1 cellular context compared by ENCODE assay signal in the genomic region with DNA sequence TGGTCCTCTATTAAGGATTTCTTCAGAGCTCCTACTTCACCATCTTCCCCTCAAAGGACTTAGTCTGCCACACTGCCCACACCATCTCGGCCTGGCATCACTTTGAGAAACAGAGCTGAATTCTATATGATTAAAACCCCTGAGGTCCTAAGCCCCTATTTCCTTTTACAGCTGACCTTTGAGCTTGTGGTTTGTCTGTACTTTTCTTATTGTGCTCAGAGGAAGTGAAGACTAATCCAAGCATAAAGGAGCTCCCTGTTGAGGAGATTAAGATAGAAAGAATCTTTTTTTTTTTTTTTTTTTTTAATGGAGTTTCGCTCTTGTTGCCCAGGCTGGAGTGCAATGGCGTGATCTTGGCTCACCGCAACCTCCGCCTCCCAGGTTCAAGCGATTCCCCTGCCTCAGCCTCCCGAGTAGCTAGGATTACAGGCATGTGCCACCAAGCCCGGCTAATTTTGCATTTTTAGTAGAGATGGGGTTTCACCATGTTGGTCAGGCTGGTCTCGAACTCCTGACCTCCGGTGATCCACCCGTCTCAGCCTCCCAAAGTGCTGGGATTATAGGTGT.
TF ChIP-seq lines count a peak whose summit lies in the region.

No MANE protein-coding gene starts in this region.

TF ChIP-seq in K562, 482 proteins besides CTCF, POLR2A, EP300 and RAD21 (continued from another document):
- peak; percentile 22; the same call in 1 of the 2 replicates for TF ChIP-seq SPI1 (IDR thresholded peaks at IDR 0.05; ENCODE audit: borderline replicate concordance, low read depth, low read length)
TF ChIP-seq in K562: peak in this region for 2; not testable (repeated sequence) for 480.
